12 cellular contexts compared by ENCODE assay signal in the genomic region with DNA sequence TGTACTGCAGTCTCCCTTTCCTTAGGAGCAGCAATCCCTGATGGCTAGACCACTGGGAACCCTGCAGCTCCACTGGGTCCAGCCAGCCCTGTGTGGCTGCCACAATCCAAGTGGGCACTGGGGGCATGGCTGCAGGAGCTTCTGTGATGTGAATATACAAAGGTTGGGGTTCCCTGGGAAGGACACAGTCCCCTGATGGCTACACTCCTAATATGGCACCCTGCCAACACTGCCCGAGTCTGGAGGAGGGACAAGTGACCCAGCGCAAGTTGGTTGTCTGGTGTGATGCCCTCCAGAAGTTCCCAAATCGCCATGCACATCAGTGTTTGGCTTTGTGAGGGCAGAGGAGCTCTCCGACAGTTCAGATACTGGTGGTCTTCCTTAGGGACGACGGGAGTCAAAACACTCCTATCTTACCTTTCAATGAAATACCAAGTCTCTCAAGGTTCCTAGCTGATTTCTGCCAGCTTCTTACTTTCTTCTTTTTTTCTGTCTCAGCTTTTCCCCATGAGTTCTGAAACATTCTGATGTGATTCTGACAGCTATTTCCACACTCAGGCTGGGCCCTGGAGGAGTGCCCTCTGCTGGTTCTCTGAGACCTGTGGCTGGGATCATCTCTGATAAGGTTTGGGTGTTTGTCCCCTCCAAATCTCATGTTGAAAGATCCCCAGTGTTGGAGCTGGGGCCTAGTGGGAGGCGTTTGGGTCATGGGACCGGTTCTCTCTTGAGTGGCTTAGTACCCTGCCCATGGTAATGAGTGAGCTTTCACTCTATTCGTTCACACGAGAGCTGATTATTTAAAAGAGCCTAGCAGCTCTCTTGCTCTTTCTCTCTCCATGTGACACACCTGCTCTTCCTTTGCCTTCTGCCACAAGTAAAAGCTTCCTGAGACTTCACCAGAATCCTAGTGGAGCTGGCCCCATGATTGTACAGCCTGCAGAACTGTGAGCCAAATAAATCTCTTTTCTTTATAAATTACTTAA. TPM values are rescaled to one million over a fixed set of nuclear protein-coding genes. Genes with fewer than 3 reads are reported as not detected.
DNase-seq lines count a peak whose midpoint lies in the region; ATAC-seq and TF ChIP-seq lines count a peak whose summit lies in the region.
"Had no signal": no experiment of that assay in that cellular context is flagged by ENCODE, and none has a peak within 500 bp of the region (broad histone marks: within the 10 kb centered on the region; RNA-seq: fewer than 3 reads in every experiment).

No MANE protein-coding gene starts in this region.

- DNase-seq in A673 (ENCODE audit: low spot score): peak; percentile 48
- peak; percentile 13 for DNase-seq in SKM-1 (lab: John Stamatoyannopoulos, UW; ENCODE audit: unreplicated experiment)
- peak; percentile 48 for DNase-seq in left ventricle myocardium superior
- no peak for DNase-seq in NCI-H526 treated with DMSO at 0.1 percent for 48 hours (lab: John Stamatoyannopoulos, UW)
- DNase-seq in DMS79 (lab: John Stamatoyannopoulos, UW): no peak
- DNase-seq: activated naive CD8-positive, alpha-beta T cell treated with anti-CD3 and anti-CD28 coated beads, Interleukin-2, amount 10 ng/mL, durations not matched to agents 7 days and 5 days; naive B cell; NCI-H1092 had no signal

- H3K27me3 ChIP-seq in A673 (replicated peaks; ENCODE audit: insufficient read depth, low read depth, low read length, poor library complexity): no peaks in the 10 kb centered on the region

- POLR2A ChIA-PET in A673 (lab: Charles Lee; ENCODE audit: low non-redundant PET): interaction anchor here (0.7 kb wide), 1 partner anchor 68 kb away, joined by 4 read pairs; no protein-coding TSS in a partner anchor

- no peaks in the 10 kb centered on the region for H3K4me1 ChIP-seq in A673 (ENCODE audit: insufficient read depth, low read length, poor library complexity, severe bottlenecking)

- no peak overlapping the region for H3K27ac ChIP-seq in A673 (ENCODE audit: low read depth, low read length, poor library complexity, severe bottlenecking)

- intact Hi-C loops in A673 (cut with micrococcal nuclease; ENCODE audit: unreplicated experiment) (loop anchor here (2.0 kb wide), 1 partner anchor 48 kb away; no protein-coding TSS in a partner anchor), left ventricle myocardium superior (cut with micrococcal nuclease) (no loop called here)

- ATAC-seq in left ventricle myocardium superior (peak; percentile 68), HG03457 (IDR thresholded peaks at IDR 0.05; ENCODE audit: unreplicated experiment) (no peak), HG02759 (IDR thresholded peaks at IDR 0.05; ENCODE audit: unreplicated experiment) (no peak)

- no peak overlapping the region for H3K4me3 ChIP-seq in A673 (ENCODE audit: low read depth, low read length, poor library complexity, severe bottlenecking)

- no peaks in the 10 kb centered on the region for H3K36me3 ChIP-seq in A673 (ENCODE audit: insufficient read depth, low read length, poor library complexity, severe bottlenecking)

- peaks cover 4% of the 10 kb centered on the region for H3K9me3 ChIP-seq in A673 (ENCODE audit: low read depth, low read length, poor library complexity, severe bottlenecking)

- CTCF ChIA-PET in A673 (lab: Charles Lee): interaction anchor here (0.7 to 1.9 kb wide), 3 partner anchors 46 to 50 kb away, joined by 3 to 12 read pairs (median 6); no protein-coding TSS in a partner anchor

- BruUV-seq in A673 (replicated peaks; lab: Mats Ljungman, UMichigan): no TSS peak

- TF ChIP-seq CTCF in A673 (conservative IDR thresholded peaks at IDR 0.05; ENCODE audit: low read depth, low read length) (peak; percentile 66), GM12872 (IDR thresholded peaks at IDR 0.05; ENCODE audit: insufficient read depth, low read depth, low read length) (peak; percentile 63)

RNA-seq across cellular contexts. Expression of a gene that starts 15.5 kb away (rescaled TPM):
- not detected in 2 replicates for total RNA-seq in A673 (2021)
- not detected for total RNA-seq in left ventricle myocardium superior
- total RNA-seq: temporal lobe had no signal

RNA-seq across cellular contexts. Expression of a gene that starts 26.8 kb away (rescaled TPM):
- total RNA-seq in A673 (2021) (0.68 TPM in 1 of 2 replicates, not detected in the other), left ventricle myocardium superior (32.3 TPM)

RNA-seq across cellular contexts. Expression of a gene that starts 39.5 kb away (rescaled TPM):
- not detected in 2 replicates for total RNA-seq in A673 (2021)
- total RNA-seq in left ventricle myocardium superior: 5.4 TPM
- total RNA-seq: activated naive CD8-positive, alpha-beta T cell treated with anti-CD3 and anti-CD28 coated beads, Interleukin-2, amount 10 ng/mL, durations not matched to agents 7 days and 5 days had no signal

Comparison
In these comparisons a context has a peak if more than half of its experiments do, and no peak if none do; other contexts are left out.
1. DNase-seq: peak in A673 (single experiment), SKM-1 (single experiment) and left ventricle myocardium superior (single experiment); none in NCI-H526 treated with DMSO at 0.1 percent for 48 hours (single experiment) and DMS79 (single experiment).
2. RNA of a gene that starts 26.8 kb away (total RNA-seq): 32.3 TPM in left ventricle myocardium superior (single experiment); 0.68 TPM in A673; every median in the first group is over 10 times any median in the second.